1 cellular context compared by ENCODE assay signal in genomic region chr11:7019500-7020182, GRCh38.
TF ChIP-seq lines count a peak whose summit lies in the region.

No MANE protein-coding gene starts in this region.

TF ChIP-seq in HCT116, 20 proteins besides CTCF, POLR2A, EP300 and RAD21 (continued from another document):
- TF ChIP-seq ZBTB33 (IDR thresholded peaks at IDR 0.05; ENCODE audit: extremely low read depth, insufficient replicate concordance, low read length), result no peak
- TF ChIP-seq CEBPB (IDR thresholded peaks at IDR 0.05; ENCODE audit: low read depth), result no peak
- TF ChIP-seq EGR1 (IDR thresholded peaks at IDR 0.05; ENCODE audit: low read depth), result no peak
- no peak for TF ChIP-seq CBX3 (IDR thresholded peaks at IDR 0.05; ENCODE audit: low read depth)
- TF ChIP-seq POLR2AphosphoS5 (IDR thresholded peaks at IDR 0.05; ENCODE audit: low read depth, low read length), result no peak
- TF ChIP-seq ELF1 (IDR thresholded peaks at IDR 0.05; ENCODE audit: borderline replicate concordance, low read depth), result no peak
- no peak for TF ChIP-seq YY1 (IDR thresholded peaks at IDR 0.05; ENCODE audit: extremely low read depth, insufficient replicate concordance, low read depth, low read length)
- TF ChIP-seq FOSL1 (IDR thresholded peaks at IDR 0.05; ENCODE audit: low read depth), result no peak
- no peak for TF ChIP-seq SP1 (IDR thresholded peaks at IDR 0.05; ENCODE audit: low read depth)
- TF ChIP-seq SRF (IDR thresholded peaks at IDR 0.05; ENCODE audit: low read depth), result no peak
- no peak for TF ChIP-seq TCF7L2 (IDR thresholded peaks at IDR 0.05; ENCODE audit: borderline replicate concordance, extremely low read depth, insufficient read depth, insufficient read length)
- TF ChIP-seq REST (IDR thresholded peaks at IDR 0.05; ENCODE audit: low read depth), result no peak
- no peak for TF ChIP-seq ZNF274 (IDR thresholded peaks at IDR 0.05; ENCODE audit: low read depth, low read length)
- no peak for TF ChIP-seq EZH2 (IDR thresholded peaks at IDR 0.05)
- TF ChIP-seq EZH2phosphoT487 (IDR thresholded peaks at IDR 0.05; ENCODE audit: borderline replicate concordance), result no peak
- no peak for TF ChIP-seq ZFX (IDR thresholded peaks at IDR 0.05)
- TF ChIP-seq, protein P1, sequence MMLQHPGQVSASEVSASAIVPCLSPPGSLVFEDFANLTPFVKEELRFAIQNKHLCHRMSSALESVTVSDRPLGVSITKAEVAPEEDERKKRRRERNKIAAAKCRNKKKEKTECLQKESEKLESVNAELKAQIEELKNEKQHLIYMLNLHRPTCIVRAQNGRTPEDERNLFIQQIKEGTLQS (IDR thresholded peaks at IDR 0.05), result no peak
